2 cellular contexts compared by ENCODE assay signal in the genomic region with DNA sequence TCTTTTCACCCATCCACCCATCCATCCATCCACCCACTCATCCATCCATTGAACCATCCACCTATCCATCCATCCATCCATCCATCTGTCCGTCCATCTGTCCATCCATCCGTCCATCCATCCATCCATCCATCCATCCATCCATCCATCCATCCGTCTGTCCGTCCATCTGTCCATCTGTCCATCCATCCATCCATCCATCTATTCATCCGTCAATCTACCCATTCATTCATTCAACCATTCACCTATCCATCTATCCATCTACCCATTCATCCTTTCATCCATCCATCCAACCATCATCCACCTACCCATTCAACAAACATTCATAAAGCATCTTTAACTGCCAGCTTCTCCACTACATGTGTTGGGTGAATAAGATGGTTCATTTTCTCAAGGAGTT.
TF ChIP-seq lines count a peak whose summit lies in the region.

No MANE protein-coding gene starts in this region.

TF ChIP-seq in HEK293, 187 proteins besides CTCF, POLR2A, EP300 and RAD21:
- TF ChIP-seq ZNF621 (tag by site-specific recombination; IDR thresholded peaks at IDR 0.05): no peak
- TF ChIP-seq ZNF366 (tag by site-specific recombination; conservative IDR thresholded peaks at IDR 0.05): peak; percentile 91
- TF ChIP-seq ZNF654 (tag by site-specific recombination; IDR thresholded peaks at IDR 0.05; ENCODE audit: low read depth): no peak
- 0 out of 2 replicates have a peak, but pooled peaks have one; percentile 37 for TF ChIP-seq ZBTB17 (tag by site-specific recombination; IDR thresholded peaks at IDR 0.05)
- TF ChIP-seq, protein P1, sequence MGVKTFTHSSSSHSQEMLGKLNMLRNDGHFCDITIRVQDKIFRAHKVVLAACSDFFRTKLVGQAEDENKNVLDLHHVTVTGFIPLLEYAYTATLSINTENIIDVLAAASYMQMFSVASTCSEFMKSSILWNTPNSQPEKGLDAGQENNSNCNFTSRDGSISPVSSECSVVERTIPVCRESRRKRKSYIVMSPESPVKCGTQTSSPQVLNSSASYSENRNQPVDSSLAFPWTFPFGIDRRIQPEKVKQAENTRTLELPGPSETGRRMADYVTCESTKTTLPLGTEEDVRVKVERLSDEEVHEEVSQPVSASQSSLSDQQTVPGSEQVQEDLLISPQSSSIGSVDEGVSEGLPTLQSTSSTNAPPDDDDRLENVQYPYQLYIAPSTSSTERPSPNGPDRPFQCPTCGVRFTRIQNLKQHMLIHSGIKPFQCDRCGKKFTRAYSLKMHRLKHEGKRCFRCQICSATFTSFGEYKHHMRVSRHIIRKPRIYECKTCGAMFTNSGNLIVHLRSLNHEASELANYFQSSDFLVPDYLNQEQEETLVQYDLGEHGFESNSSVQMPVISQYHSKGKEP (tag by site-specific recombination; IDR thresholded peaks at IDR 0.05): no peak
- no peak for TF ChIP-seq ZSCAN5A (tag by site-specific recombination; IDR thresholded peaks at IDR 0.05)
- no peak for TF ChIP-seq ZNF391 (tag by site-specific recombination; IDR thresholded peaks at IDR 0.05; ENCODE audit: borderline replicate concordance, low read depth)
- TF ChIP-seq ZNF529 (tag by site-specific recombination; IDR thresholded peaks at IDR 0.05; ENCODE audit: insufficient replicate concordance): no peak
- no peak for TF ChIP-seq ZNF423 (tag by site-specific recombination; IDR thresholded peaks at IDR 0.05)
- TF ChIP-seq ZNF629 (tag by site-specific recombination; IDR thresholded peaks at IDR 0.05): no peak
- no peak for TF ChIP-seq ZNF561 (tag by site-specific recombination; IDR thresholded peaks at IDR 0.05; ENCODE audit: borderline replicate concordance)
- TF ChIP-seq HOXA7 (CRISPR knock-in tag; IDR thresholded peaks at IDR 0.05; ENCODE audit: borderline replicate concordance): no peak
- no peak for TF ChIP-seq REST (tag by site-specific recombination; IDR thresholded peaks at IDR 0.05)
- no peak for TF ChIP-seq ZBTB11 (tag by site-specific recombination; conservative IDR thresholded peaks at IDR 0.05; ENCODE audit: low read depth)

TF ChIP-seq in IMR-90, 13 proteins besides CTCF, POLR2A, EP300 and RAD21:
- TF ChIP-seq RCOR1 (IDR thresholded peaks at IDR 0.05; ENCODE audit: insufficient replicate concordance, low read length): no peak
- no peak for TF ChIP-seq SMC3 (IDR thresholded peaks at IDR 0.05; ENCODE audit: low read depth, low read length)
- no peak for TF ChIP-seq RFX5 (IDR thresholded peaks at IDR 0.05; ENCODE audit: low read depth, low read length)
- TF ChIP-seq BHLHE40 (IDR thresholded peaks at IDR 0.05; ENCODE audit: low read depth, low read length): no peak
- TF ChIP-seq ELK1 (IDR thresholded peaks at IDR 0.05; ENCODE audit: borderline replicate concordance, low read depth, low read length): no peak
